Comparison of ENCODE assay signal across 8 cellular contexts in the genomic region with DNA sequence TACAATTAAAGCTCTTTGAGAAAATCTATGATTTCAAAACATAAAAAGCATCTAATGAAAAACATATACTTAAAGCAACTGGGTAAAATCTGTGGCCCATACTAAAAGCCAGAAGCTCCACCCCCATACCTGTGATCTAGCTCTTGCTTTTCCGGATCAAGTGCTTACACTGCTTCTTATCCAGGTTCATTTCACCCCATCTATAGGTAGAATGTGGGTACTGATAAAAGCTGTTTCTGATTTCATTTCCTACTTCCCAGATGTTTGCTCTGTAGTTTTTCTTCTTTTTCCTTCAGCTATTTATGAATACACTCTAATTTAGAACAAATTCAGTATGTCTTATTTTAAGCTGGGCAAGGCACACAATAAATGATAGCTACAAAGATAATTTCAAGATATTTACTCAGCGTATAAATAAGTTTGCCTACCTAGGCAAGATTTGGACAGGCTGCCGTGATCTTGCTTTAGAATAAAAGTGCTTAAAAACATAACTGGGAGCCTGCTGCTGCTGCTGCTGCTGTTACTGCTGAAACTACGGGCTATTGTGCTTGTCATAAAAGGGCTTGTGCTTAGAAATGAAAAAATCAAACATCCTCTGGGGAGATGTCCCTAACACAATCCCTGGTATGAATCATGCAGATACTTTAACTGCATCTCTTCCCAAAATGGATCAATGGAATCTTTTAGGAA. TPM values are rescaled to one million over a fixed set of nuclear protein-coding genes. Genes with fewer than 3 reads are reported as not detected.
DNase-seq lines count a peak whose midpoint lies in the region; ATAC-seq and TF ChIP-seq lines count a peak whose summit lies in the region.

No MANE protein-coding gene starts in this region.

- POLR2A ChIA-PET in MCF 10A (lab: Yijun Ruan, JAX) = interaction anchor here (0.6 to 3.9 kb wide), 37 partner anchors 10 to 903 kb away, joined by 3 to 36 read pairs (median 5); no protein-coding TSS in a partner anchor

- TF ChIP-seq CTCF in GM12865 (IDR thresholded peaks at IDR 0.05; ENCODE audit: insufficient read depth, low read depth, low read length, missing control alignments) = peak; percentile 21
- TF ChIP-seq CTCF in MCF 10A (IDR thresholded peaks at IDR 0.05; ENCODE audit: unreplicated experiment) = peak; percentile 90

- DNase-seq in ACHN (peak; percentile 39), GM12865 (ENCODE audit: low read depth) (peak; percentile 34), NCI-H2196 (lab: John Stamatoyannopoulos, UW; ENCODE audit: unreplicated experiment) (peak; percentile 45), MCF 10A (ENCODE audit: unreplicated experiment) (peak; percentile 92), memory B cell (ENCODE audit: low spot score in 2 of 2) (no peak), HCEC 1CT (no peak)
- no peak for DNase-seq in T-helper 2 cell treated with Interferon-gamma antibody and Interleukin-4, amounts not matched to agents 5 μg/mL and 100 μg/mL, for 36 hours (ENCODE audit: low spot score)

- in situ Hi-C loops in ACHN (cut with HindIII; ENCODE audit: low pct_ligation_motif_present, low pct_unique_long_range_greater_than_20kb, low sequenced_read_pairs) = no loop called here

- H3K27me3 Mint-ChIP-seq in MCF 10A (ENCODE audit: insufficient read depth, unreplicated experiment) (no peaks in the 10 kb centered on the region), memory B cell (peaks cover 4% of the 10 kb centered on the region)
- peaks cover 59% of the 10 kb centered on the region for H3K27me3 Mint-ChIP-seq in T-helper 2 cell treated with Interferon-gamma antibody and Interleukin-4, amounts not matched to agents 5 μg/mL and 100 μg/mL, for 36 hours (ENCODE audit: low read depth)

- H3K4me3 Mint-ChIP-seq in MCF 10A (ENCODE audit: unreplicated experiment) = peak overlapping the region; percentile 97
- H3K4me3 Mint-ChIP-seq in memory B cell = no peak overlapping the region
- H3K4me3 Mint-ChIP-seq in T-helper 2 cell treated with Interferon-gamma antibody and Interleukin-4, amounts not matched to agents 5 μg/mL and 100 μg/mL, for 36 hours = no peak overlapping the region

- BruUV-seq in MCF 10A (replicated peaks; lab: Mats Ljungman, UMichigan) = TSS peak; percentile 25

- peaks cover 6% of the 10 kb centered on the region for H3K36me3 Mint-ChIP-seq in MCF 10A (ENCODE audit: insufficient read depth, unreplicated experiment)
- H3K36me3 Mint-ChIP-seq in memory B cell = no peaks in the 10 kb centered on the region
- no peaks in the 10 kb centered on the region for H3K36me3 Mint-ChIP-seq in T-helper 2 cell treated with Interferon-gamma antibody and Interleukin-4, amounts not matched to agents 5 μg/mL and 100 μg/mL, for 36 hours (ENCODE audit: low read depth)

- intact Hi-C loops in MCF 10A (cut with micrococcal nuclease) = loop anchor here (1.0 to 10.0 kb wide), 11 partner anchors 98 to 761 kb away; no protein-coding TSS in a partner anchor

- CTCF ChIA-PET in MCF 10A (lab: Yijun Ruan, JAX) = interaction anchor here (0.5 to 6.4 kb wide), 143 partner anchors 9 to 1006 kb away, joined by 3 to 154 read pairs (median 5); no protein-coding TSS in a partner anchor

- H3K4me1 Mint-ChIP-seq in MCF 10A (ENCODE audit: insufficient read depth, unreplicated experiment) (peaks cover 41% of the 10 kb centered on the region), memory B cell (peaks cover 4% of the 10 kb centered on the region)
- peaks cover 18% of the 10 kb centered on the region for H3K4me1 Mint-ChIP-seq in T-helper 2 cell treated with Interferon-gamma antibody and Interleukin-4, amounts not matched to agents 5 μg/mL and 100 μg/mL, for 36 hours (ENCODE audit: low read depth)

- peak overlapping the region; percentile 76 for H3K27ac Mint-ChIP-seq in MCF 10A (ENCODE audit: low read depth, unreplicated experiment)
- no peak overlapping the region for H3K27ac Mint-ChIP-seq in memory B cell
- H3K27ac Mint-ChIP-seq in T-helper 2 cell treated with Interferon-gamma antibody and Interleukin-4, amounts not matched to agents 5 μg/mL and 100 μg/mL, for 36 hours = no peak overlapping the region

- no peak overlapping the region for H3K4me3 ChIP-seq in GM12865 (ENCODE audit: low read depth, low read length)

- ATAC-seq in memory B cell (ENCODE audit: low read depth) = peak; percentile 44
- no peak for ATAC-seq in GM18519 (IDR thresholded peaks at IDR 0.05; ENCODE audit: low FRiP score, unreplicated experiment)

- H3K9me3 Mint-ChIP-seq in MCF 10A (ENCODE audit: unreplicated experiment) (no peaks in the 10 kb centered on the region), memory B cell (no peaks in the 10 kb centered on the region)
- no peaks in the 10 kb centered on the region for H3K9me3 Mint-ChIP-seq in T-helper 2 cell treated with Interferon-gamma antibody and Interleukin-4, amounts not matched to agents 5 μg/mL and 100 μg/mL, for 36 hours

RNA-seq across cellular contexts. Expression of gene SIPA1L2, which starts 2.1 kb away (rescaled TPM):
- total RNA-seq in MCF 10A (2022) = 15.2 and 18.3 TPM in 2 replicates

Comparison
In these comparisons a context has a peak if more than half of its experiments do, and no peak if none do; other contexts are left out.
1. DNase-seq: peak in ACHN (single experiment), GM12865 (single experiment), NCI-H2196 (single experiment) and MCF 10A (single experiment); none in memory B cell (0 of 2), T-helper 2 cell treated with Interferon-gamma antibody and Interleukin-4, amounts not matched to agents 5 μg/mL and 100 μg/mL, for 36 hours (single experiment) and HCEC 1CT (single experiment).